Comparison of ENCODE assay signal across 1 cellular context in the genomic region with DNA sequence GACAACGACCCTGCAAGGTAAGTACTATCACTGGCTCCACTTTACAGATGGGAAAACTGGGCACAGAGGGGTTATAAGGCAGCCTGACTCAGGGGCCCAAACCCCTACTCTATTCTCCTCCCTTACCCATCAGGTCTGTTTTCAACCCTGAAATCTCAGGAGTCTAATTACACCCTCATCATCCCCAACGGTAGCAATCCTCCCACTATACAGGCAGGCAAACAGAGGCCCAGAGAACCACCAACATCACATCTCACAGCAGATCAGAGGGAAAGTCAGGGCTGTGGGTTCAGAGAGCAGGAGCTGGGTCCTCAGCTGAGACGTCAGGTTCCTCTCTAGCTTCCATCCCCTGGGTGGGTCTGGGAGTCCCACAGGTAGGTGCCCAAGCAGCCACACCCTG.
A peak's percentile ranks its signal among the peaks of the same experiment; 100 is the strongest.
TF ChIP-seq lines count a peak whose summit lies in the region.

No MANE protein-coding gene starts in this region.

TF ChIP-seq in HepG2, 621 proteins besides CTCF, POLR2A, EP300 and RAD21:
- TF ChIP-seq ZNF629 (CRISPR knock-in tag; conservative IDR thresholded peaks at IDR 0.05) (peak; percentile 76), ZNF207 (IDR thresholded peaks at IDR 0.05; ENCODE audit: borderline replicate concordance) (no peak)
